32 cellular contexts compared by ENCODE assay signal in genomic region chr2:177201919-177202346, GRCh38. TPM values are rescaled to one million over a fixed set of nuclear protein-coding genes. Genes with fewer than 3 reads are reported as not detected.
A peak's percentile ranks its signal among the peaks of the same experiment; 100 is the strongest.
DNase-seq lines count a peak whose midpoint lies in the region; ATAC-seq and TF ChIP-seq lines count a peak whose summit lies in the region.
"Had no signal": no experiment of that assay in that cellular context is flagged by ENCODE, and none has a peak within 500 bp of the region (broad histone marks: within the 10 kb centered on the region; RNA-seq: fewer than 3 reads in every experiment).

No MANE protein-coding gene starts in this region.

- no peak overlapping the region for H3K4me3 ChIP-seq in HEK293 (ENCODE audit: low read depth, low read length)
- no peak overlapping the region for H3K4me3 ChIP-seq in Panc1 (ENCODE audit: low read depth in 2 of 2, low read length in 2 of 2)
- no peak overlapping the region for H3K4me3 ChIP-seq in right lobe of liver
- H3K4me3 ChIP-seq: adrenal gland, left ventricle myocardium inferior, PC-9, upper lobe of left lung had no signal

- no peak for TF ChIP-seq POLR2A in right lobe of liver (IDR thresholded peaks at IDR 0.05)

- no peaks in the 10 kb centered on the region for H3K36me3 Mint-ChIP-seq in T-helper 2 cell treated with Interferon-gamma antibody and Interleukin-4, amounts not matched to agents 5 μg/mL and 100 μg/mL, for 36 hours (ENCODE audit: low read depth)
- H3K36me3 Mint-ChIP-seq: CD8-positive, alpha-beta memory T cell; mesothelial cell of epicardium; stimulated activated effector memory CD8-positive, alpha-beta T cell treated with anti-CD3 and anti-CD28 coated beads, Interleukin-12 subunit alpha, Interleukin-12 subunit beta, amount 100 ng/mL, for 72 hours had no signal

- DNase-seq in COR-L47 (lab: John Stamatoyannopoulos, UW), result peak; percentile 42
- DNase-seq in Panc1 (ENCODE audit: low read depth, low spot score), result no peak
- no peak for DNase-seq in right lobe of liver
- no peak for DNase-seq in head of caudate nucleus
- no peak for DNase-seq in T-helper 2 cell treated with Interferon-gamma antibody and Interleukin-4, amounts not matched to agents 5 μg/mL and 100 μg/mL, for 36 hours (ENCODE audit: low spot score)
- DNase-seq: activated CD4-positive, alpha-beta T cell treated with anti-CD3 and anti-CD28 coated beads for 36 hours; activated CD8-positive, alpha-beta T cell treated with anti-CD3 and anti-CD28 coated beads, Interleukin-2, amount 10 ng/mL, durations not matched to agents 7 days and 5 days; activated naive CD4-positive, alpha-beta T cell treated with anti-CD3 and anti-CD28 coated beads, Interleukin-2, amount 10 ng/mL, durations not matched to agents 7 days and 5 days; adrenal gland; CD8-positive, alpha-beta memory T cell; dermis blood vessel endothelial cell; endodermal cell; glutamatergic neuron; islet precursor cell; left ventricle myocardium inferior; NCI-H1048; NCI-H2029 treated with DMSO at 0.1 percent for 48 hours; NCI-H446 treated with DMSO at 0.1 percent for 48 hours; occipital lobe; PC-9; substantia nigra; SW 1271; T1000; upper lobe of left lung had no signal

- H3K9me3 ChIP-seq in HEK293 (ENCODE audit: control insufficient read depth, insufficient read depth, low read depth, low read length) (no peaks in the 10 kb centered on the region), Panc1 (ENCODE audit: control insufficient read depth, insufficient read depth, low read depth, low read length) (no peaks in the 10 kb centered on the region), right lobe of liver (no peaks in the 10 kb centered on the region)
- H3K9me3 ChIP-seq: adrenal gland, left ventricle myocardium inferior, upper lobe of left lung had no signal

- no peak overlapping the region for H3K4me3 Mint-ChIP-seq in T-helper 2 cell treated with Interferon-gamma antibody and Interleukin-4, amounts not matched to agents 5 μg/mL and 100 μg/mL, for 36 hours
- H3K4me3 Mint-ChIP-seq: activated CD4-positive, alpha-beta T cell treated with anti-CD3 and anti-CD28 coated beads for 36 hours; activated CD8-positive, alpha-beta T cell treated with anti-CD3 and anti-CD28 coated beads, Interleukin-2, amount 10 ng/mL, durations not matched to agents 7 days and 5 days; activated naive CD4-positive, alpha-beta T cell treated with anti-CD3 and anti-CD28 coated beads, Interleukin-2, amount 10 ng/mL, durations not matched to agents 7 days and 5 days; CD8-positive, alpha-beta memory T cell; central memory CD8-positive, alpha-beta T cell; endodermal cell; mesothelial cell of epicardium; stimulated activated effector memory CD8-positive, alpha-beta T cell treated with anti-CD3 and anti-CD28 coated beads, Interleukin-12 subunit alpha, Interleukin-12 subunit beta, amount 100 ng/mL, for 72 hours had no signal

- no peak overlapping the region for H3K27ac Mint-ChIP-seq in T-helper 2 cell treated with Interferon-gamma antibody and Interleukin-4, amounts not matched to agents 5 μg/mL and 100 μg/mL, for 36 hours
- H3K27ac Mint-ChIP-seq: activated CD4-positive, alpha-beta T cell treated with anti-CD3 and anti-CD28 coated beads for 36 hours; activated CD8-positive, alpha-beta T cell treated with anti-CD3 and anti-CD28 coated beads, Interleukin-2, amount 10 ng/mL, durations not matched to agents 7 days and 5 days; activated naive CD4-positive, alpha-beta T cell treated with anti-CD3 and anti-CD28 coated beads, Interleukin-2, amount 10 ng/mL, durations not matched to agents 7 days and 5 days; endodermal cell; mesothelial cell of epicardium; stimulated activated effector memory CD8-positive, alpha-beta T cell treated with anti-CD3 and anti-CD28 coated beads, Interleukin-12 subunit alpha, Interleukin-12 subunit beta, amount 100 ng/mL, for 72 hours had no signal

- TF ChIP-seq CTCF in HEK293 (tag by site-specific recombination; IDR thresholded peaks at IDR 0.05) (no peak), Panc1 (IDR thresholded peaks at IDR 0.05) (no peak), right lobe of liver (IDR thresholded peaks at IDR 0.05) (no peak)

- H3K4me1 ChIP-seq in HEK293 (ENCODE audit: control insufficient read depth, insufficient read depth, low read length), result no peaks in the 10 kb centered on the region
- peaks cover 11% of the 10 kb centered on the region; the same call in 1 of the 2 replicates for H3K4me1 ChIP-seq in Panc1 (ENCODE audit: control insufficient read depth, insufficient read depth, low read length)
- H3K4me1 ChIP-seq in right lobe of liver, result peaks cover 0 to 11% (median 0%) of the 10 kb centered on the region in 4 donors
- H3K4me1 ChIP-seq: adrenal gland, left ventricle myocardium inferior, upper lobe of left lung had no signal

- no peaks in the 10 kb centered on the region for H3K9me3 Mint-ChIP-seq in T-helper 2 cell treated with Interferon-gamma antibody and Interleukin-4, amounts not matched to agents 5 μg/mL and 100 μg/mL, for 36 hours
- H3K9me3 Mint-ChIP-seq: activated naive CD4-positive, alpha-beta T cell treated with anti-CD3 and anti-CD28 coated beads, Interleukin-2, amount 10 ng/mL, durations not matched to agents 7 days and 5 days; CD8-positive, alpha-beta memory T cell; central memory CD8-positive, alpha-beta T cell; mesothelial cell of epicardium; stimulated activated effector memory CD8-positive, alpha-beta T cell treated with anti-CD3 and anti-CD28 coated beads, Interleukin-12 subunit alpha, Interleukin-12 subunit beta, amount 100 ng/mL, for 72 hours had no signal

- peaks cover 4% of the 10 kb centered on the region for H3K4me1 Mint-ChIP-seq in T-helper 2 cell treated with Interferon-gamma antibody and Interleukin-4, amounts not matched to agents 5 μg/mL and 100 μg/mL, for 36 hours (ENCODE audit: low read depth)
- H3K4me1 Mint-ChIP-seq: CD8-positive, alpha-beta memory T cell; central memory CD8-positive, alpha-beta T cell had no signal

- no TSS peak for BruUV-seq in Panc1 (replicated peaks; lab: Mats Ljungman, UMichigan)

- H3K27me3 ChIP-seq in Panc1 (ENCODE audit: control insufficient read depth, insufficient read depth, low read length) (no peaks in the 10 kb centered on the region), right lobe of liver (no peaks in the 10 kb centered on the region)
- H3K27me3 ChIP-seq: adrenal gland, upper lobe of left lung had no signal

- 29% methylated on average over 3 of the region's 3 CpGs for WGBS in right lobe of liver (ENCODE audit: insufficient coverage, low coverage, low lambda C conversion rate, missing lambda C conversion rate)

- CTCF ChIA-PET in HEK293 (lab: Yijun Ruan, JAX) (interaction anchor here (0.6 to 7.9 kb wide), 4 partner anchors 38 to 1062 kb away, joined by 3 to 59 read pairs (median 3); no protein-coding TSS in a partner anchor), Panc1 (lab: Charles Lee) (interaction anchor here (0.6 kb wide), 1 partner anchor 37 kb away, joined by 3 read pairs; no protein-coding TSS in a partner anchor)

- H3K36me3 ChIP-seq in HEK293 (ENCODE audit: control insufficient read depth in 2 of 2, insufficient read depth in 1 of 2, low read length in 2 of 2) (no peaks in the 10 kb centered on the region), Panc1 (ENCODE audit: control insufficient read depth, insufficient read depth, low read length) (no peaks in the 10 kb centered on the region), right lobe of liver (no peaks in the 10 kb centered on the region)
- H3K36me3 ChIP-seq: adrenal gland, left ventricle myocardium inferior, upper lobe of left lung had no signal

- in situ Hi-C loops in Panc1 (cut with HindIII; ENCODE audit: low pct_unique_long_range_greater_than_20kb, low sequenced_read_pairs), result no loop called here

- POLR2A ChIA-PET in HEK293 (lab: Yijun Ruan, JAX) (interaction anchor here (1.1 kb wide), 1 partner anchor 10 kb away, joined by 3 read pairs; the partner anchor contains the start of gene HNRNPA3), Panc1 (lab: Charles Lee) (interaction anchor here (0.7 to 0.9 kb wide), 2 partner anchors 18 to 125 kb away, joined by 3 read pairs; no protein-coding TSS in a partner anchor)

- intact Hi-C loops in Panc1 (cut with micrococcal nuclease; ENCODE audit: unreplicated experiment) (no loop called here), right lobe of liver (cut with DNase I) (no loop called here), head of caudate nucleus (cut with DNase I) (no loop called here)

- H3K27ac ChIP-seq in HEK293 (ENCODE audit: extremely low read depth, low read depth, low read length), result no peak overlapping the region
- peak overlapping the region; percentile 34; the same call in 1 of the 2 replicates for H3K27ac ChIP-seq in Panc1 (ENCODE audit: low read length)
- H3K27ac ChIP-seq in right lobe of liver, result peak overlapping the region in 1 of 3 donors; percentile 27
- H3K27ac ChIP-seq: left ventricle myocardium inferior, PC-9, upper lobe of left lung, VCaP had no signal

- H3K27me3 Mint-ChIP-seq in T-helper 2 cell treated with Interferon-gamma antibody and Interleukin-4, amounts not matched to agents 5 μg/mL and 100 μg/mL, for 36 hours (ENCODE audit: low read depth), result no peaks in the 10 kb centered on the region
- H3K27me3 Mint-ChIP-seq: activated CD4-positive, alpha-beta T cell treated with anti-CD3 and anti-CD28 coated beads for 36 hours; activated naive CD4-positive, alpha-beta T cell treated with anti-CD3 and anti-CD28 coated beads, Interleukin-2, amount 10 ng/mL, durations not matched to agents 7 days and 5 days; central memory CD8-positive, alpha-beta T cell had no signal

- ATAC-seq in Panc1 (no peak), right lobe of liver (peak; percentile 64 to 80 (median 74)), HG02884 (IDR thresholded peaks at IDR 0.05; ENCODE audit: unreplicated experiment) (no peak)
- ATAC-seq: activated CD4-positive, alpha-beta T cell treated with anti-CD3 and anti-CD28 coated beads for 36 hours; activated CD8-positive, alpha-beta T cell treated with anti-CD3 and anti-CD28 coated beads, Interleukin-2, amount 10 ng/mL, durations not matched to agents 7 days and 5 days; HCT116; Right ventricle myocardium inferior; stimulated activated effector memory CD8-positive, alpha-beta T cell treated with anti-CD3 and anti-CD28 coated beads, Interleukin-12 subunit alpha, Interleukin-12 subunit beta, amount 100 ng/mL, for 72 hours had no signal

TF ChIP-seq in HEK293, 187 proteins besides CTCF, POLR2A, EP300 and RAD21 (continues in another document):
- no peak for TF ChIP-seq ZNF362 (tag by site-specific recombination; IDR thresholded peaks at IDR 0.05)

RNA-seq across cellular contexts. Expression of gene HNRNPA3, which starts 10.7 kb away (rescaled TPM):
- 228 TPM for total RNA-seq in Panc1 (2021; ENCODE audit: unreplicated experiment)
- polyA plus RNA-seq in Panc1 (2012; ENCODE audit: insufficient read length), result 326 TPM
- total RNA-seq in right lobe of liver, result 10 to 100 TPM; 22.4 to 70.4 (median 54.8) TPM

Comparison
In these comparisons a context has a peak if more than half of its experiments do, and no peak if none do; other contexts are left out.
1. ATAC-seq: peak in right lobe of liver (4 of 4); none in Panc1 (single experiment) and HG02884 (single experiment).